ENCODE assay signal across 1 cellular context in genomic region chr16:22007159-22007508, GRCh38.
TF ChIP-seq lines count a peak whose summit lies in the region.

No MANE protein-coding gene starts in this region.

TF ChIP-seq in IMR-90, 13 proteins besides CTCF, POLR2A, EP300 and RAD21 (continued from another document):
- no peak for TF ChIP-seq USF2 (IDR thresholded peaks at IDR 0.05; ENCODE audit: low read depth, low read length)
- no peak for TF ChIP-seq CHD1 (IDR thresholded peaks at IDR 0.05; ENCODE audit: low read depth, low read length)
- no peak for TF ChIP-seq CEBPB (IDR thresholded peaks at IDR 0.05; ENCODE audit: low read depth, low read length)
